Comparison of ENCODE assay signal across 7 cellular contexts in genomic region chr16:22045888-22046287, GRCh38. TPM values are rescaled to one million over a fixed set of nuclear protein-coding genes. Genes with fewer than 3 reads are reported as not detected.
"Had no signal": no experiment of that assay in that cellular context is flagged by ENCODE, and none has a peak within 500 bp of the region (broad histone marks: within the 10 kb centered on the region; RNA-seq: fewer than 3 reads in every experiment).

No MANE protein-coding gene starts in this region.

RNA-seq across cellular contexts. Expression of gene PDZD9, which starts 45.0 kb away (rescaled TPM):
- total RNA-seq: activated CD4-positive, alpha-beta memory T cell treated with anti-CD3 and anti-CD28 coated beads, Interleukin-2, amount 10 ng/mL, durations not matched to agents 7 days and 5 days; activated CD8-positive, alpha-beta memory T cell treated with anti-CD3 and anti-CD28 coated beads, Interleukin-2, amount 10 ng/mL, durations not matched to agents 7 days and 5 days; M059J; PC-3; Peyer's patch; Right ventricle myocardium inferior had no signal
- polyA plus RNA-seq: IgD-negative memory B cell had no signal

RNA-seq across cellular contexts. Expression of gene VWA3A, which starts 46.5 kb away (rescaled TPM):
- total RNA-seq: M059J, PC-3 had no signal
- polyA plus RNA-seq: IgD-negative memory B cell had no signal
